ENCODE assay signal across 22 cellular contexts in the genomic region with DNA sequence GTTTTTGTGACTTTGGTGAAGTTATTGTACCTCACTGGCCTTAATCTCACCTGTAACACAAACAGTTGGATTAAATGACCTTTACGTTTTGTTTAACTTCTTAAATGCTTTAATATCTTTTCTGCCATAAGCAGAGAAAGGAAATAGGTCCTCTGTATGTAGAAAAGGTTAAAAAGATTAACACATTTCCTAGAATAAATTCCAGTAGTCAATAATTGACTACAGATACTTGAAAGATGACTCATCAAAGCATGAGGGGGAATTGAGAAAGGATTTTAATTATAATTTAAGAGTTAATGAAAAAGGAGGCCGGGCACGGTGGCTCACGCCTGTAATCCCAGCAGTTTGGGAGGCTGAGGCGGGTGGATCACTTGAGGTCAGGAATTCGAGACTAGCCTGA.
"Had no signal": no experiment of that assay in that cellular context is flagged by ENCODE, and none has a peak within 500 bp of the region (broad histone marks: within the 10 kb centered on the region; RNA-seq: fewer than 3 reads in every experiment).

No MANE protein-coding gene starts in this region.

- H3K9me3 ChIP-seq: heart right ventricle, left ventricle myocardium inferior, lower lobe of right lung, pancreas, prostate gland, testis, tibial nerve, upper lobe of right lung, vagina had no signal

- DNase-seq: effector memory CD4-positive, alpha-beta T cell; heart right ventricle; hypothalamus; left cardiac atrium; left ventricle myocardium inferior; lower lobe of right lung; midbrain; occipital lobe; pancreas; retina; stimulated activated CD4-positive, alpha-beta T cell treated with anti-CD3 and anti-CD28 coated beads, Interleukin-2, amount 100 ng/mL, for 24 hours; stimulated activated CD4-positive, alpha-beta T cell treated with anti-CD3 and anti-CD28 coated beads, Interleukin-4, amount 100 ng/mL, for 4 hours; stimulated activated naive B cell treated with anti-CD40 and anti-IgM and Interleukin-4, amounts not matched to agents 10 μg/mL and 1 μg/mL and 100 μg/mL, for 72 hours; stimulated activated naive CD8-positive, alpha-beta T cell treated with anti-CD3 and anti-CD28 coated beads, Interleukin-15, amount 100 ng/mL, for 72 hours; testis; upper lobe of right lung had no signal

- H3K27ac ChIP-seq: heart right ventricle, left ventricle myocardium inferior, lower lobe of right lung, pancreas, prostate gland, testis, tibial nerve, upper lobe of right lung, vagina had no signal

- H3K27me3 ChIP-seq: heart right ventricle, pancreas, testis, tibial nerve, upper lobe of right lung, vagina had no signal

- ATAC-seq: esophagus mucosa; heart right ventricle; left cardiac atrium; lower lobe of right lung; natural killer cell treated with Interleukin-12 subunit alpha and Interleukin-12 subunit beta and Interleukin-15 and Interleukin-18, amount 100 ng/mL, for 72 hours; pancreas; sciatic nerve; stimulated activated naive B cell treated with anti-CD40 and anti-IgM and Interleukin-4, amounts not matched to agents 10 μg/mL and 1 μg/mL and 100 μg/mL, for 72 hours; stimulated activated naive CD8-positive, alpha-beta T cell treated with anti-CD3 and anti-CD28 coated beads, Interleukin-15, amount 100 ng/mL, for 72 hours; upper lobe of right lung had no signal

- H3K4me1 ChIP-seq: lower lobe of right lung, pancreas, prostate gland, testis, tibial nerve, upper lobe of right lung, vagina had no signal

- H3K36me3 ChIP-seq: prostate gland had no signal

- H3K4me3 ChIP-seq: heart right ventricle, left ventricle myocardium inferior, lower lobe of right lung, pancreas, prostate gland, testis, tibial nerve, upper lobe of right lung, vagina had no signal
